1 cellular context compared by ENCODE assay signal in genomic region chr17:40361925-40362695, GRCh38.
TF ChIP-seq lines count a peak whose summit lies in the region.

No MANE protein-coding gene starts in this region.

TF ChIP-seq in GM23338, 12 proteins besides CTCF, POLR2A, EP300 and RAD21 (continued from another document):
- TF ChIP-seq, protein P1, sequence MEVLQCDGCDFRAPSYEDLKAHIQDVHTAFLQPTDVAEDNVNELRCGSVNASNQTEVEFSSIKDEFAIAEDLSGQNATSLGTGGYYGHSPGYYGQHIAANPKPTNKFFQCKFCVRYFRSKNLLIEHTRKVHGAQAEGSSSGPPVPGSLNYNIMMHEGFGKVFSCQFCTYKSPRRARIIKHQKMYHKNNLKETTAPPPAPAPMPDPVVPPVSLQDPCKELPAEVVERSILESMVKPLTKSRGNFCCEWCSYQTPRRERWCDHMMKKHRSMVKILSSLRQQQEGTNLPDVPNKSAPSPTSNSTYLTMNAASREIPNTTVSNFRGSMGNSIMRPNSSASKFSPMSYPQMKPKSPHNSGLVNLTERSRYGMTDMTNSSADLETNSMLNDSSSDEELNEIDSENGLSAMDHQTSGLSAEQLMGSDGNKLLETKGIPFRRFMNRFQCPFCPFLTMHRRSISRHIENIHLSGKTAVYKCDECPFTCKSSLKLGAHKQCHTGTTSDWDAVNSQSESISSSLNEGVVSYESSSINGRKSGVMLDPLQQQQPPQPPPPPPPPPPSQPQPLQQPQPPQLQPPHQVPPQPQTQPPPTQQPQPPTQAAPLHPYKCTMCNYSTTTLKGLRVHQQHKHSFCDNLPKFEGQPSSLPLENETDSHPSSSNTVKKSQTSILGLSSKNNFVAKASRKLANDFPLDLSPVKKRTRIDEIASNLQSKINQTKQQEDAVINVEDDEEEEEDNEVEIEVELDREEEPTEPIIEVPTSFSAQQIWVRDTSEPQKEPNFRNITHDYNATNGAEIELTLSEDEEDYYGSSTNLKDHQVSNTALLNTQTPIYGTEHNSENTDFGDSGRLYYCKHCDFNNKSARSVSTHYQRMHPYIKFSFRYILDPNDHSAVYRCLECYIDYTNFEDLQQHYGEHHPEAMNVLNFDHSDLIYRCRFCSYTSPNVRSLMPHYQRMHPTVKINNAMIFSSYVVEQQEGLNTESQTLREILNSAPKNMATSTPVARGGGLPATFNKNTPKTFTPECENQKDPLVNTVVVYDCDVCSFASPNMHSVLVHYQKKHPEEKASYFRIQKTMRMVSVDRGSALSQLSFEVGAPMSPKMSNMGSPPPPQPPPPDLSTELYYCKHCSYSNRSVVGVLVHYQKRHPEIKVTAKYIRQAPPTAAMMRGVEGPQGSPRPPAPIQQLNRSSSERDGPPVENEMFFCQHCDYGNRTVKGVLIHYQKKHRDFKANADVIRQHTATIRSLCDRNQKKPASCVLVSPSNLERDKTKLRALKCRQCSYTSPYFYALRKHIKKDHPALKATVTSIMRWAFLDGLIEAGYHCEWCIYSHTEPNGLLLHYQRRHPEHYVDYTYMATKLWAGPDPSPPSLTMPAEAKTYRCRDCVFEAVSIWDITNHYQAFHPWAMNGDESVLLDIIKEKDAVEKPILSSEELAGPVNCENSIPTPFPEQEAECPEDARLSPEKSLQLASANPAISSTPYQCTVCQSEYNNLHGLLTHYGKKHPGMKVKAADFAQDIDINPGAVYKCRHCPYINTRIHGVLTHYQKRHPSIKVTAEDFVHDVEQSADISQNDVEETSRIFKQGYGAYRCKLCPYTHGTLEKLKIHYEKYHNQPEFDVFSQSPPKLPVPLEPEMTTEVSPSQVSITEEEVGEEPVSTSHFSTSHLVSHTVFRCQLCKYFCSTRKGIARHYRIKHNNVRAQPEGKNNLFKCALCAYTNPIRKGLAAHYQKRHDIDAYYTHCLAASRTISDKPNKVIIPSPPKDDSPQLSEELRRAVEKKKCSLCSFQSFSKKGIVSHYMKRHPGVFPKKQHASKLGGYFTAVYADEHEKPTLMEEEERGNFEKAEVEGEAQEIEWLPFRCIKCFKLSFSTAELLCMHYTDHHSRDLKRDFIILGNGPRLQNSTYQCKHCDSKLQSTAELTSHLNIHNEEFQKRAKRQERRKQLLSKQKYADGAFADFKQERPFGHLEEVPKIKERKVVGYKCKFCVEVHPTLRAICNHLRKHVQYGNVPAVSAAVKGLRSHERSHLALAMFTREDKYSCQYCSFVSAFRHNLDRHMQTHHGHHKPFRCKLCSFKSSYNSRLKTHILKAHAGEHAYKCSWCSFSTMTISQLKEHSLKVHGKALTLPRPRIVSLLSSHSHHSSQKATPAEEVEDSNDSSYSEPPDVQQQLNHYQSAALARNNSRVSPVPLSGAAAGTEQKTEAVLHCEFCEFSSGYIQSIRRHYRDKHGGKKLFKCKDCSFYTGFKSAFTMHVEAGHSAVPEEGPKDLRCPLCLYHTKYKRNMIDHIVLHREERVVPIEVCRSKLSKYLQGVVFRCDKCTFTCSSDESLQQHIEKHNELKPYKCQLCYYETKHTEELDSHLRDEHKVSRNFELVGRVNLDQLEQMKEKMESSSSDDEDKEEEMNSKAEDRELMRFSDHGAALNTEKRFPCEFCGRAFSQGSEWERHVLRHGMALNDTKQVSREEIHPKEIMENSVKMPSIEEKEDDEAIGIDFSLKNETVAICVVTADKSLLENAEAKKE (CRISPR knock-in tag; IDR thresholded peaks at IDR 0.05): no peak
- TF ChIP-seq POLR2AphosphoS5 (IDR thresholded peaks at IDR 0.05; ENCODE audit: low read depth) (no peak), ZNF114 (CRISPR knock-in tag; IDR thresholded peaks at IDR 0.05) (no peak), NANOG (IDR thresholded peaks at IDR 0.05; ENCODE audit: borderline replicate concordance) (no peak), STAT1 (IDR thresholded peaks at IDR 0.05; ENCODE audit: unreplicated experiment) (no peak)
